ENCODE assay signal across 14 cellular contexts in the genomic region with DNA sequence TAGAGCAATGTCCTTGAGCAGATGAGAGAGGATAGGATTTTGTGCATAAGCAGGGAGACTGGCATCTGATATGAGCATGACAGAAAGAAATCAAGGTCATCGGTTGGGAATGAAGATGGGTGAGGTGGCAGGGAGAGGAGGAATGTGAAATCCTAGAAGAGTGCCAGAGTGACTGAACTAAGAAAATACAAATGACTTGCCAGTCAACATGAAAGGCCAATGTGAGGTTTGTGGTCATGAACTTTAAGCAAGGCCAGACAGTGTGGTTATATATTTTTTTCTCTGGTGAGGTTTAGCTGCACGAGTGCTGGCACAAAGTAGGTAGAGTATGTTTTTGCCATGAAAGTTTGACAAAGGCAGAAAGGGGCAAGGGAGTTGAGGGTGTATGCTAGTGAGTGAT. TPM values are rescaled to one million over a fixed set of nuclear protein-coding genes. Genes with fewer than 3 reads are reported as not detected.
DNase-seq lines count a peak whose midpoint lies in the region; ATAC-seq, FAIRE-seq and TF ChIP-seq lines count a peak whose summit lies in the region.
"Had no signal": no experiment of that assay in that cellular context is flagged by ENCODE, and none has a peak within 500 bp of the region (broad histone marks: within the 10 kb centered on the region; RNA-seq: fewer than 3 reads in every experiment).

No MANE protein-coding gene starts in this region.

- H3K27me3 ChIP-seq in suprapubic skin, result no peaks in the 10 kb centered on the region
- H3K27me3 ChIP-seq: right lobe of liver, stomach had no signal

- peak; percentile 80 for FAIRE-seq in GM19239 (lab: Jason Lieb, UNC)
- FAIRE-seq: endometrium, TTC549 had no signal

- WGBS in suprapubic skin, result 61% methylated on average over 2 of the region's 2 CpGs

- TF ChIP-seq CTCF in epithelial cell of esophagus (IDR thresholded peaks at IDR 0.05; ENCODE audit: insufficient read depth, low read depth, low read length, missing control alignments), result no peak
- TF ChIP-seq CTCF in suprapubic skin (IDR thresholded peaks at IDR 0.05), result no peak

- H3K4me1 ChIP-seq in suprapubic skin, result peaks cover 5% of the 10 kb centered on the region
- H3K4me1 ChIP-seq: right lobe of liver had no signal

- no peaks in the 10 kb centered on the region for H3K36me3 ChIP-seq in suprapubic skin
- H3K36me3 ChIP-seq: right lobe of liver, stomach had no signal

- TF ChIP-seq EP300 in suprapubic skin (IDR thresholded peaks at IDR 0.05), result no peak

- intact Hi-C loops in posterior vena cava (cut with DNase I), result no loop called here

- no peaks in the 10 kb centered on the region for H3K9me3 ChIP-seq in suprapubic skin
- H3K9me3 ChIP-seq: right lobe of liver, stomach had no signal

- DNase-seq in EL (peak; percentile 54), GM19239 (ENCODE audit: insufficient read length, low spot score) (no peak), epithelial cell of esophagus (ENCODE audit: low read depth) (peak; percentile 35), posterior vena cava (ENCODE audit: low spot score) (no peak), CD1c-positive myeloid dendritic cell (ENCODE audit: extremely low spot score) (no peak), suprapubic skin (ENCODE audit: low spot score in 2 of 2) (no peak), OCI-M1 (lab: John Stamatoyannopoulos, UW) (no peak)
- DNase-seq: left cardiac atrium, NCI-H774, right lobe of liver, stomach had no signal

- TF ChIP-seq POLR2A in suprapubic skin (IDR thresholded peaks at IDR 0.05), result no peak

- peak; percentile 92 for ATAC-seq in HG03378 (IDR thresholded peaks at IDR 0.05; ENCODE audit: unreplicated experiment)
- ATAC-seq: left cardiac atrium, right lobe of liver had no signal

- H3K27ac ChIP-seq in suprapubic skin, result no peak overlapping the region
- H3K27ac ChIP-seq: right lobe of liver, stomach had no signal

- H3K4me3 ChIP-seq in epithelial cell of esophagus (ENCODE audit: low read length) (no peak overlapping the region), suprapubic skin (no peak overlapping the region)
- H3K4me3 ChIP-seq: right lobe of liver, stomach had no signal

RNA-seq across cellular contexts. Expression of a gene that starts 21.2 kb away (rescaled TPM):
- total RNA-seq in posterior vena cava, result 1 to 10 TPM; 3.2 to 4.3 TPM
- total RNA-seq in suprapubic skin, result 10 to 100 TPM; 20.7 to 75.5 (median 47.6) TPM

RNA-seq across cellular contexts. Expression of a gene that starts 41.0 kb away (rescaled TPM):
- total RNA-seq in posterior vena cava, result 10 to 100 TPM; 32.9 to 39.4 TPM
- 10 to 100 TPM; 20.8 to 50.0 (median 34.3) TPM for total RNA-seq in suprapubic skin

Comparison
In these comparisons a context has a peak if more than half of its experiments do, and no peak if none do; other contexts are left out.
1. DNase-seq: peak in EL (single experiment) and epithelial cell of esophagus (single experiment); none in GM19239 (single experiment), posterior vena cava (single experiment), CD1c-positive myeloid dendritic cell (single experiment), suprapubic skin (0 of 2) and OCI-M1 (single experiment).
2. RNA of a gene that starts 21.2 kb away (total RNA-seq): 20.7 to 75.5 TPM in suprapubic skin; 3.2 to 4.3 TPM in posterior vena cava; every median in the first group is over 4 times any median in the second.